Comparison of ENCODE assay signal across 13 cellular contexts in genomic region chr1:110214454-110215404, GRCh38. TPM values are rescaled to one million over a fixed set of nuclear protein-coding genes. Genes with fewer than 3 reads are reported as not detected.
DNase-seq lines count a peak whose midpoint lies in the region; ATAC-seq lines count a peak whose summit lies in the region.
"Had no signal": no experiment of that assay in that cellular context is flagged by ENCODE, and none has a peak within 500 bp of the region (broad histone marks: within the 10 kb centered on the region; RNA-seq: fewer than 3 reads in every experiment).

No MANE protein-coding gene starts in this region.

- 0 out of 2 replicates have a peak overlapping the region, but pooled peaks have one; percentile 21 for H3K9ac ChIP-seq in BLaER1
- H3K9ac ChIP-seq in mucosa of stomach (ENCODE audit: low read length): peak overlapping the region; percentile 37

- H3K4me1 ChIP-seq in BLaER1: peaks cover 19% of the 10 kb centered on the region
- H3K4me1 ChIP-seq in mucosa of stomach (ENCODE audit: control insufficient read depth, insufficient read depth, low read length): peaks cover 26% of the 10 kb centered on the region

- peaks cover 81% of the 10 kb centered on the region for H4K20me1 ChIP-seq in BLaER1

- H3K27me3 ChIP-seq in BLaER1 (peaks cover 31% of the 10 kb centered on the region), mucosa of stomach (ENCODE audit: control insufficient read depth, insufficient read depth, low read length) (peaks cover 22% of the 10 kb centered on the region)

- H3K27ac ChIP-seq in BLaER1: no peak overlapping the region

- DNase-seq in EH (ENCODE audit: low read depth): peak; percentile 15
- no peak for DNase-seq in epidermal melanocyte (ENCODE audit: insufficient read length, low spot score)
- no peak for DNase-seq in iPS-NIHi11 (ENCODE audit: low spot score)
- DNase-seq: activated CD4-positive, alpha-beta T cell treated with anti-CD3 and anti-CD28 coated beads for 48 hours; activated naive CD8-positive, alpha-beta T cell treated with anti-CD3 and anti-CD28 coated beads, Interleukin-2, amount 50 U/mL, for 24 hours; effector CD4-positive, alpha-beta T cell; Karpas-422; NCI-H524 treated with DMSO at 0.1 percent for 48 hours had no signal

- peak; percentile 26 for ATAC-seq in activated T-helper 17 cell treated with anti-CD3 and anti-CD28 coated beads, Interleukin-2, amount 50 U/mL, for 72 hours (replicated peaks)
- ATAC-seq in GM19351 (IDR thresholded peaks at IDR 0.05; ENCODE audit: unreplicated experiment) (no peak), HG03520 (IDR thresholded peaks at IDR 0.05; ENCODE audit: unreplicated experiment) (no peak)
- ATAC-seq: activated naive CD8-positive, alpha-beta T cell treated with anti-CD3 and anti-CD28 coated beads, Interleukin-2, amount 50 U/mL, for 24 hours had no signal

- peaks cover 7% of the 10 kb centered on the region for H3K36me3 Mint-ChIP-seq in activated T-helper 17 cell treated with anti-CD3 and anti-CD28 coated beads, Interleukin-2, amount 50 U/mL, for 72 hours (ENCODE audit: low read depth)

- H3K27me3 Mint-ChIP-seq in activated T-helper 17 cell treated with anti-CD3 and anti-CD28 coated beads, Interleukin-2, amount 50 U/mL, for 72 hours: no peaks in the 10 kb centered on the region

- H3K9me3 ChIP-seq in BLaER1 (no peaks in the 10 kb centered on the region), mucosa of stomach (ENCODE audit: control insufficient read depth, low read length) (no peaks in the 10 kb centered on the region)

- peak overlapping the region; percentile 88 for H3K4me3 Mint-ChIP-seq in activated T-helper 17 cell treated with anti-CD3 and anti-CD28 coated beads, Interleukin-2, amount 50 U/mL, for 72 hours

- peaks cover 39% of the 10 kb centered on the region for H3K4me1 Mint-ChIP-seq in activated T-helper 17 cell treated with anti-CD3 and anti-CD28 coated beads, Interleukin-2, amount 50 U/mL, for 72 hours

- peak overlapping the region; percentile 85 for H3K27ac Mint-ChIP-seq in activated T-helper 17 cell treated with anti-CD3 and anti-CD28 coated beads, Interleukin-2, amount 50 U/mL, for 72 hours
- H3K27ac Mint-ChIP-seq: activated naive CD8-positive, alpha-beta T cell treated with anti-CD3 and anti-CD28 coated beads, Interleukin-2, amount 50 U/mL, for 24 hours had no signal

- peak overlapping the region; percentile 7; the same call in 1 of the 2 replicates for H3K4me2 ChIP-seq in BLaER1

- H3K36me3 ChIP-seq in BLaER1 (no peaks in the 10 kb centered on the region), mucosa of stomach (ENCODE audit: control insufficient read depth, insufficient read depth, low read length) (no peaks in the 10 kb centered on the region)

- no peak overlapping the region for H3K4me3 ChIP-seq in BLaER1
- H3K4me3 ChIP-seq in mucosa of stomach (ENCODE audit: low read length): no peak overlapping the region

- H3K9me3 Mint-ChIP-seq in activated T-helper 17 cell treated with anti-CD3 and anti-CD28 coated beads, Interleukin-2, amount 50 U/mL, for 72 hours: no peaks in the 10 kb centered on the region
- H3K9me3 Mint-ChIP-seq: activated naive CD8-positive, alpha-beta T cell treated with anti-CD3 and anti-CD28 coated beads, Interleukin-2, amount 50 U/mL, for 24 hours had no signal

RNA-seq across cellular contexts. Expression of gene KCNC4, which starts 4.6 kb away (rescaled TPM):
- total RNA-seq in activated T-helper 17 cell treated with anti-CD3 and anti-CD28 coated beads, Interleukin-2, amount 50 U/mL, for 72 hours: 10 to 100 TPM; 13.4 to 18.9 TPM
